In the genomic region with DNA sequence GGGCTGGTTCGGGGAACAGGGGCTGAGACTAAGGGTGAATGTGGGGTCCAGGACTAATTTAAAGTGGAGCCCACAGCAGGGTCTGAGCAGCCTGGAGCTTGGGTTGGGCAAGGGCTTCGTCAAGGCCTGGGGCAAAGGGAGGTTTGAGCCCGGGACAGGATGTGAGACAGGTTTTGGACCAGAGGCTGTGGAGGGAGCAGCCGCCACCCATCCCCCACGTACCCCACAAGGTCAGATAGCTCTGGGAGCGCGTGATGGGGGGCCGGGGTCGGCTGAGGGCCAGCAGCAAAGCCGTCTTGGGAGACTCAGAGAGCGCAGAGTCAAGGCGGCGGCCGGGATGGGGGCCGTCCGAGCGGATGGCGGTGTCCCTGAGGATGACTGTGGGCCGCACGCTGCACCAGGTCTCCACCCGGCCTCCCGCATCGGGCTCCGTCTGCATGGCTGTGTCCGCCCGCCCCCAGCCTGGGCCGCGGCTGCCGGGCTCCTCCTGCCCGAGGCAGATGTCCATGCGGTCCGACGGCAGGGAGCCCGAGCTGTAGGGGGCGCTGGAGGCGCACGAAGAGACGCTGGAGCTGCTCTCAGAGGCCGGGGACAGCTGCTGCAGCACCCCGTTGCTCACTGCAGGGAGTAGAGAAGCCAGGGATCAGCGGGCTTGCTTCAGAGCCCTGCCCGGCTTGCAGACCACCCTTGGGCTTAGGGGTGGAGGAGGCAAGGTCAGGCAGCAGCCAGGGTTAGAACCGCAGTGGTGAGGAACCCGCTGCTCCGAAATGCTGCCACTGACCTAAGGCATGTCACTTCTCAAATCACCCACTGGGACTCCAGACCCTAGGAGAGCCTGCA, we compare ENCODE assay signal across 8 cellular contexts. TPM values are rescaled to one million over a fixed set of nuclear protein-coding genes. Genes with fewer than 3 reads are reported as not detected.
DNase-seq lines count a peak whose midpoint lies in the region; ATAC-seq and TF ChIP-seq lines count a peak whose summit lies in the region.

No MANE protein-coding gene starts in this region.

- no peaks in the 10 kb centered on the region for H3F3A ChIP-seq in OCI-LY1 (ENCODE audit: insufficient read depth, low read length)

- H3K27ac Mint-ChIP-seq in CD4-positive, CD25-positive, alpha-beta regulatory T cell, result no peak overlapping the region

- no peaks in the 10 kb centered on the region for H3K79me2 ChIP-seq in OCI-LY1 (ENCODE audit: insufficient read depth, low read length)

- CTCF ChIA-PET in HEK293 (lab: Yijun Ruan, JAX), result interaction anchor here (0.5 to 7.2 kb wide), 32 partner anchors 11 to 1623 kb away, joined by 3 to 274 read pairs (median 5); a partner anchor contains a TSS

- H3K4me2 ChIP-seq in OCI-LY1 (ENCODE audit: low read length), result no peak overlapping the region

- no peak overlapping the region for H2AFZ ChIP-seq in OCI-LY1 (ENCODE audit: low read length)

- no peaks in the 10 kb centered on the region for H3K36me3 ChIP-seq in CD4-positive, CD25-positive, alpha-beta regulatory T cell (ENCODE audit: control insufficient read depth, insufficient read depth, low read length)
- H3K36me3 ChIP-seq in HEK293 (ENCODE audit: control insufficient read depth in 2 of 2, insufficient read depth in 1 of 2, low read length in 2 of 2) (no peaks in the 10 kb centered on the region), OCI-LY1 (ENCODE audit: insufficient read depth, low read length) (no peaks in the 10 kb centered on the region)

- peak; percentile 95 for TF ChIP-seq CTCF in HEK293 (tag by site-specific recombination; IDR thresholded peaks at IDR 0.05)
- peak; percentile 46 for TF ChIP-seq CTCF in OCI-LY1 (IDR thresholded peaks at IDR 0.05; ENCODE audit: low read length)

- peak; percentile 71 to 74 for ATAC-seq in CD4-positive, CD25-positive, alpha-beta regulatory T cell (ENCODE audit: low read depth in 2 of 2)
- ATAC-seq in esophagus mucosa (peak; percentile 62), HG03196 (IDR thresholded peaks at IDR 0.05; ENCODE audit: unreplicated experiment) (no peak)

- no peaks in the 10 kb centered on the region for H3K9me2 ChIP-seq in OCI-LY1 (ENCODE audit: low read depth, low read length)

- peak overlapping the region in 1 of 4 donors; percentile 44 for H3K4me3 Mint-ChIP-seq in CD4-positive, CD25-positive, alpha-beta regulatory T cell

- H3K27me3 ChIP-seq in CD4-positive, CD25-positive, alpha-beta regulatory T cell (ENCODE audit: control insufficient read depth, insufficient read depth, low read length), result peaks cover 13% of the 10 kb centered on the region
- H3K27me3 ChIP-seq in OCI-LY1 (ENCODE audit: insufficient read depth, low read length), result no peaks in the 10 kb centered on the region

- no peak overlapping the region for H3K9ac ChIP-seq in OCI-LY1 (ENCODE audit: low read length)

- no peak overlapping the region for H3K4me3 ChIP-seq in CD4-positive, CD25-positive, alpha-beta regulatory T cell (ENCODE audit: low read depth, low read length)
- H3K4me3 ChIP-seq in HEK293 (ENCODE audit: low read depth, low read length) (no peak overlapping the region), OCI-LY1 (ENCODE audit: low read depth, low read length, poor library complexity, severe bottlenecking) (no peak overlapping the region)

- no peak overlapping the region for H3K27ac ChIP-seq in CD4-positive, CD25-positive, alpha-beta regulatory T cell (ENCODE audit: insufficient read depth, low read length, poor library complexity, severe bottlenecking)
- H3K27ac ChIP-seq in HEK293 (ENCODE audit: extremely low read depth, low read depth, low read length) (no peak overlapping the region), OCI-LY1 (ENCODE audit: low read depth, low read length, poor library complexity, severe bottlenecking) (no peak overlapping the region)

- H3K27me3 Mint-ChIP-seq in CD4-positive, CD25-positive, alpha-beta regulatory T cell, result peaks cover 42% of the 10 kb centered on the region

- H3K36me3 Mint-ChIP-seq in CD4-positive, CD25-positive, alpha-beta regulatory T cell, result no peaks in the 10 kb centered on the region

- POLR2A ChIA-PET in HEK293 (lab: Yijun Ruan, JAX), result interaction anchor here (0.7 to 1.7 kb wide), 4 partner anchors 13 to 73 kb away, joined by 3 to 9 read pairs (median 4); a partner anchor contains a TSS

- H3K9me3 Mint-ChIP-seq in CD4-positive, CD25-positive, alpha-beta regulatory T cell, result peaks cover 0 to 1% (median 0%) of the 10 kb centered on the region in 7 donors

- no peaks in the 10 kb centered on the region for H3K4me1 ChIP-seq in CD4-positive, CD25-positive, alpha-beta regulatory T cell (ENCODE audit: control insufficient read depth, insufficient read depth, low read length, poor library complexity, severe bottlenecking)
- H3K4me1 ChIP-seq in HEK293 (ENCODE audit: control insufficient read depth, insufficient read depth, low read length) (no peaks in the 10 kb centered on the region; the same call in 1 of the 2 replicates), OCI-LY1 (ENCODE audit: insufficient read depth, low read length, severe bottlenecking) (no peaks in the 10 kb centered on the region)

- H3K9me3 ChIP-seq in CD4-positive, CD25-positive, alpha-beta regulatory T cell (ENCODE audit: control insufficient read depth in 2 of 2, low read length in 2 of 2), result no peaks in the 10 kb centered on the region
- no peaks in the 10 kb centered on the region for H3K9me3 ChIP-seq in HEK293 (ENCODE audit: control insufficient read depth, insufficient read depth, low read depth, low read length)
- H3K9me3 ChIP-seq in OCI-LY1 (ENCODE audit: low read length), result no peaks in the 10 kb centered on the region

- peak; percentile 47 to 70 (median 56) for DNase-seq in CD4-positive, CD25-positive, alpha-beta regulatory T cell
- DNase-seq in activated T-cell treated with anti-CD3 and anti-CD28 coated beads for 48 hours (ENCODE audit: low read depth) (peak; percentile 84), myocyte (ENCODE audit: low read depth) (peak; percentile 93)
- peak; percentile 11 to 55 (median 38) for DNase-seq in stimulated activated naive CD4-positive, alpha-beta T cell (lab: John Stamatoyannopoulos, UW)

- H3K4me1 Mint-ChIP-seq in CD4-positive, CD25-positive, alpha-beta regulatory T cell, result peaks cover 0 to 10% (median 3%) of the 10 kb centered on the region in 4 donors

- no peaks in the 10 kb centered on the region for H4K20me1 ChIP-seq in OCI-LY1 (ENCODE audit: insufficient read depth, low read length)

TF ChIP-seq in HEK293, 187 proteins besides CTCF, POLR2A, EP300 and RAD21 (continues in another document):
- TF ChIP-seq ZNF571 (tag by site-specific recombination; IDR thresholded peaks at IDR 0.05) (no peak), ZNF423 (tag by site-specific recombination; IDR thresholded peaks at IDR 0.05) (peak; percentile 77), ZNF10 (tag by site-specific recombination; IDR thresholded peaks at IDR 0.05) (0 out of 2 replicates have a peak, but pooled peaks have one; percentile 16), ZNF121 (tag by site-specific recombination; IDR thresholded peaks at IDR 0.05) (0 out of 2 replicates have a peak, but pooled peaks have one; percentile 10), ZNF561 (tag by site-specific recombination; IDR thresholded peaks at IDR 0.05; ENCODE audit: borderline replicate concordance) (peak; percentile 70; the same call in 1 of the 2 replicates), ZNF501 (tag by site-specific recombination; IDR thresholded peaks at IDR 0.05) (peak; percentile 87; the same call in 1 of the 2 replicates), OVOL3 (tag by site-specific recombination; IDR thresholded peaks at IDR 0.05) (no peak), ZFP37 (tag by site-specific recombination; IDR thresholded peaks at IDR 0.05) (peak; percentile 75; the same call in 1 of the 2 replicates), ZNF394 (tag by site-specific recombination; IDR thresholded peaks at IDR 0.05; ENCODE audit: borderline replicate concordance) (peak; percentile 99), ZNF433 (tag by site-specific recombination; IDR thresholded peaks at IDR 0.05; ENCODE audit: low read depth) (no peak)
- TF ChIP-seq, protein P1, sequence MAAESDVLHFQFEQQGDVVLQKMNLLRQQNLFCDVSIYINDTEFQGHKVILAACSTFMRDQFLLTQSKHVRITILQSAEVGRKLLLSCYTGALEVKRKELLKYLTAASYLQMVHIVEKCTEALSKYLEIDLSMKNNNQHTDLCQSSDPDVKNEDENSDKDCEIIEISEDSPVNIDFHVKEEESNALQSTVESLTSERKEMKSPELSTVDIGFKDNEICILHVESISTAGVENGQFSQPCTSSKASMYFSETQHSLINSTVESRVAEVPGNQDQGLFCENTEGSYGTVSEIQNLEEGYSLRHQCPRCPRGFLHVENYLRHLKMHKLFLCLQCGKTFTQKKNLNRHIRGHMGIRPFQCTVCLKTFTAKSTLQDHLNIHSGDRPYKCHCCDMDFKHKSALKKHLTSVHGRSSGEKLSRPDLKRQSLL (tag by site-specific recombination; IDR thresholded peaks at IDR 0.05), result peak; percentile 96

RNA-seq across cellular contexts. Expression of a gene that starts 12.1 kb away (rescaled TPM):
- total RNA-seq in CD4-positive, CD25-positive, alpha-beta regulatory T cell, result 3.5 TPM
- 1 to 10 TPM in 1 of 4 donors, under 1 TPM in 3; 0.59 to 1.1 (median 0.70) TPM for polyA plus RNA-seq in CD4-positive, CD25-positive, alpha-beta regulatory T cell
- 0.04 TPM for total RNA-seq in esophagus mucosa
- total RNA-seq in myocyte, result 0.16 and 1.9 TPM in 2 replicates
- 4.0 TPM for polyA plus RNA-seq in myocyte (2012)

RNA-seq across cellular contexts. Expression of a gene that starts 12.2 kb away (rescaled TPM):
- 70.4 TPM for total RNA-seq in CD4-positive, CD25-positive, alpha-beta regulatory T cell
- 10 to 100 TPM; 17.7 to 21.1 (median 20.2) TPM for polyA plus RNA-seq in CD4-positive, CD25-positive, alpha-beta regulatory T cell
- total RNA-seq in esophagus mucosa (4.9 TPM), myocyte (103 and 122 TPM in 2 replicates)
- 77.4 TPM for polyA plus RNA-seq in myocyte (2012)

RNA-seq across cellular contexts. Expression of a gene that starts 19.2 kb away (rescaled TPM):
- 19.3 TPM for total RNA-seq in CD4-positive, CD25-positive, alpha-beta regulatory T cell
- 10 to 100 TPM; 11.0 to 16.4 (median 12.3) TPM for polyA plus RNA-seq in CD4-positive, CD25-positive, alpha-beta regulatory T cell
- total RNA-seq in esophagus mucosa, result 23.0 TPM
- total RNA-seq in myocyte, result 134 and 204 TPM in 2 replicates
- polyA plus RNA-seq in myocyte (2012), result 85.7 TPM

RNA-seq across cellular contexts. Expression of a gene that starts 31.5 kb away (rescaled TPM):
- 3.4 TPM for total RNA-seq in CD4-positive, CD25-positive, alpha-beta regulatory T cell
- 10 to 100 TPM in 1 of 4 donors, 1 to 10 TPM in 3; 3.8 to 12.8 (median 6.7) TPM for polyA plus RNA-seq in CD4-positive, CD25-positive, alpha-beta regulatory T cell
- 5.7 TPM for total RNA-seq in esophagus mucosa
- 5.1 and 5.8 TPM in 2 replicates for total RNA-seq in myocyte
- polyA plus RNA-seq in myocyte (2012), result 8.4 TPM

RNA-seq across cellular contexts. Expression of a gene that starts 31.5 kb away (rescaled TPM):
- 40.2 TPM for total RNA-seq in CD4-positive, CD25-positive, alpha-beta regulatory T cell
- 100 to 1,000 TPM; 135 to 148 (median 137) TPM for polyA plus RNA-seq in CD4-positive, CD25-positive, alpha-beta regulatory T cell
- 72.7 TPM for total RNA-seq in esophagus mucosa
- total RNA-seq in myocyte, result 65.6 and 70.2 TPM in 2 replicates
- polyA plus RNA-seq in myocyte (2012), result 112 TPM

Comparison
In these comparisons a context has a peak if more than half of its experiments do, and no peak if none do; other contexts are left out.
1. DNase-seq: peak in every context shown above with its lines; median percentile 93 in myocyte; 84 in activated T-cell treated with anti-CD3 and anti-CD28 coated beads for 48 hours; 56 in CD4-positive, CD25-positive, alpha-beta regulatory T cell; 38 in stimulated activated naive CD4-positive, alpha-beta T cell.
2. RNA of a gene that starts 12.2 kb away (total RNA-seq): 103 to 122 TPM in myocyte and 70.4 TPM in CD4-positive, CD25-positive, alpha-beta regulatory T cell (single experiment); 4.9 TPM in esophagus mucosa (single experiment); every median in the first group is over 10 times any median in the second.